In genomic region chr19:48253999-48254398, GRCh38 we compare ENCODE assay signal across 17 cellular contexts. TPM values are rescaled to one million over a fixed set of nuclear protein-coding genes. Genes with fewer than 3 reads are reported as not detected.
DNase-seq lines count a peak whose midpoint lies in the region; ATAC-seq and TF ChIP-seq lines count a peak whose summit lies in the region.
"Had no signal": no experiment of that assay in that cellular context is flagged by ENCODE, and none has a peak within 500 bp of the region (broad histone marks: within the 10 kb centered on the region; RNA-seq: fewer than 3 reads in every experiment).

No MANE protein-coding gene starts in this region.

- H3K4me3 Mint-ChIP-seq in MCF 10A (ENCODE audit: unreplicated experiment) = peak overlapping the region; percentile 97
- no peak overlapping the region for H3K4me3 Mint-ChIP-seq in activated B cell treated with CpG ODN at 0.5 μM for 24 hours
- peak overlapping the region; percentile 58 for H3K4me3 Mint-ChIP-seq in glutamatergic neuron (ENCODE audit: unreplicated experiment)
- H3K4me3 Mint-ChIP-seq in stimulated activated naive CD8-positive, alpha-beta T cell treated with anti-CD3 and anti-CD28 coated beads, Interleukin-15, amount 100 ng/mL, for 72 hours = peak overlapping the region; percentile 65 to 83

- H3K36me3 Mint-ChIP-seq in MCF 10A (ENCODE audit: insufficient read depth, unreplicated experiment) (peaks cover 5% of the 10 kb centered on the region), activated B cell treated with CpG ODN at 0.5 μM for 24 hours (ENCODE audit: low read depth) (peaks cover 22% of the 10 kb centered on the region), glutamatergic neuron (ENCODE audit: unreplicated experiment) (no peaks in the 10 kb centered on the region)

- no peaks in the 10 kb centered on the region for H3K4me1 ChIP-seq in breast epithelium

- DNase-seq in MCF 10A (ENCODE audit: unreplicated experiment) (no peak), breast epithelium (ENCODE audit: low spot score in 2 of 2) (no peak), activated B cell treated with CpG ODN at 0.5 μM for 24 hours (no peak), glutamatergic neuron (no peak), 8988T (no peak), EL (no peak)
- DNase-seq in stimulated activated naive CD8-positive, alpha-beta T cell treated with anti-CD3 and anti-CD28 coated beads, Interleukin-15, amount 100 ng/mL, for 72 hours = no peak
- DNase-seq: BE2C; dermis blood vessel endothelial cell; GF-D8; midbrain; NCI-H2171 treated with DMSO at 0.1 percent for 48 hours; NK-92 treated with Interleukin-12 subunit alpha and Interleukin-12 subunit beta, amount 100 ng/mL, for 24 hours; retina; stimulated activated CD4-positive, alpha-beta T cell treated with anti-CD3 and anti-CD28 coated beads, Interleukin-4, amount 100 ng/mL, for 24 hours; stimulated activated naive CD4-positive, alpha-beta T cell treated with Interleukin-2 at 50 U/mL for 16 hours had no signal

- no peaks in the 10 kb centered on the region for H3K9me3 Mint-ChIP-seq in MCF 10A (ENCODE audit: unreplicated experiment)
- H3K9me3 Mint-ChIP-seq in activated B cell treated with CpG ODN at 0.5 μM for 24 hours = no peaks in the 10 kb centered on the region
- H3K9me3 Mint-ChIP-seq in glutamatergic neuron (ENCODE audit: unreplicated experiment) = no peaks in the 10 kb centered on the region
- no peaks in the 10 kb centered on the region for H3K9me3 Mint-ChIP-seq in stimulated activated naive CD8-positive, alpha-beta T cell treated with anti-CD3 and anti-CD28 coated beads, Interleukin-15, amount 100 ng/mL, for 72 hours

- BruUV-seq in MCF 10A (replicated peaks; lab: Mats Ljungman, UMichigan) = no TSS peak

- H3K27me3 ChIP-seq in breast epithelium = no peaks in the 10 kb centered on the region
- H3K27me3 ChIP-seq: BE2C had no signal

- POLR2A ChIA-PET in MCF 10A (lab: Yijun Ruan, JAX) = no interaction called here
- POLR2A ChIA-PET in activated B cell treated with CpG ODN at 0.5 μM for 24 hours (lab: Charles Lee) = interaction anchor here (1.5 to 2.7 kb wide), 2 partner anchors 20 to 51 kb away, joined by 3 to 28 read pairs; no protein-coding TSS in a partner anchor

- H3K27me3 Mint-ChIP-seq in MCF 10A (ENCODE audit: insufficient read depth, unreplicated experiment) = no peaks in the 10 kb centered on the region
- no peaks in the 10 kb centered on the region for H3K27me3 Mint-ChIP-seq in activated B cell treated with CpG ODN at 0.5 μM for 24 hours
- peaks cover 5% of the 10 kb centered on the region for H3K27me3 Mint-ChIP-seq in glutamatergic neuron (ENCODE audit: unreplicated experiment)
- no peaks in the 10 kb centered on the region for H3K27me3 Mint-ChIP-seq in stimulated activated naive CD8-positive, alpha-beta T cell treated with anti-CD3 and anti-CD28 coated beads, Interleukin-15, amount 100 ng/mL, for 72 hours

- ATAC-seq in activated B cell treated with CpG ODN at 0.5 μM for 24 hours (ENCODE audit: low read depth) (no peak), HG03469 (IDR thresholded peaks at IDR 0.05; ENCODE audit: unreplicated experiment) (no peak)
- no peak for ATAC-seq in stimulated activated naive CD8-positive, alpha-beta T cell treated with anti-CD3 and anti-CD28 coated beads, Interleukin-15, amount 100 ng/mL, for 72 hours

- H3K9me3 ChIP-seq in breast epithelium = no peaks in the 10 kb centered on the region
- H3K9me3 ChIP-seq: BE2C had no signal

- TF ChIP-seq POLR2A in breast epithelium (IDR thresholded peaks at IDR 0.05) = no peak

- H3K4me3 ChIP-seq in breast epithelium = peak overlapping the region in 1 of 3 donors; percentile 75

- intact Hi-C loops in MCF 10A (cut with micrococcal nuclease) (no loop called here), breast epithelium (cut with DNase I; ENCODE audit: low total_unique reads) (no loop called here), activated B cell treated with CpG ODN at 0.5 μM for 24 hours (cut with micrococcal nuclease) (no loop called here)

- H3K36me3 ChIP-seq in breast epithelium = no peaks in the 10 kb centered on the region

- H3K4me1 Mint-ChIP-seq in MCF 10A (ENCODE audit: insufficient read depth, unreplicated experiment) (peaks cover 9% of the 10 kb centered on the region), activated B cell treated with CpG ODN at 0.5 μM for 24 hours (peaks cover 68% of the 10 kb centered on the region), glutamatergic neuron (ENCODE audit: low read depth, unreplicated experiment) (peaks cover 2% of the 10 kb centered on the region)
- peaks cover 80% of the 10 kb centered on the region for H3K4me1 Mint-ChIP-seq in stimulated activated naive CD8-positive, alpha-beta T cell treated with anti-CD3 and anti-CD28 coated beads, Interleukin-15, amount 100 ng/mL, for 72 hours

- H3K27ac Mint-ChIP-seq in MCF 10A (ENCODE audit: low read depth, unreplicated experiment) (no peak overlapping the region), activated B cell treated with CpG ODN at 0.5 μM for 24 hours (peak overlapping the region; percentile 100), glutamatergic neuron (ENCODE audit: unreplicated experiment) (no peak overlapping the region)
- H3K27ac Mint-ChIP-seq in stimulated activated naive CD8-positive, alpha-beta T cell treated with anti-CD3 and anti-CD28 coated beads, Interleukin-15, amount 100 ng/mL, for 72 hours = peak overlapping the region in 1 of 2 donors; percentile 92

- CTCF ChIA-PET in MCF 10A (lab: Yijun Ruan, JAX) (interaction anchor here (1.1 kb wide), 1 partner anchor 290 kb away, joined by 4 read pairs; no protein-coding TSS in a partner anchor), activated B cell treated with CpG ODN at 0.5 μM for 24 hours (lab: Charles Lee) (no interaction called here)

- H3K27ac ChIP-seq in breast epithelium = no peak overlapping the region

- TF ChIP-seq CTCF in MCF 10A (IDR thresholded peaks at IDR 0.05; ENCODE audit: unreplicated experiment) (no peak), breast epithelium (IDR thresholded peaks at IDR 0.05) (no peak), activated B cell treated with CpG ODN at 0.5 μM for 24 hours (IDR thresholded peaks at IDR 0.05) (no peak), glutamatergic neuron (IDR thresholded peaks at IDR 0.05; ENCODE audit: partially characterized antibody, unreplicated experiment) (no peak)

RNA-seq across cellular contexts. Expression of gene CARD8, which starts 1.7 kb away (rescaled TPM):
- total RNA-seq in MCF 10A (2022) (16.0 and 24.0 TPM in 2 replicates), breast epithelium (10 to 100 TPM; 35.0 to 39.0 (median 35.8) TPM), activated B cell treated with CpG ODN at 0.5 μM for 24 hours (103 and 109 TPM in 2 replicates), glutamatergic neuron (ENCODE audit: unreplicated experiment) (41.9 TPM)

RNA-seq across cellular contexts. Expression of gene ZNF114, which starts 15.9 kb away (rescaled TPM):
- total RNA-seq in MCF 10A (2022) (not detected in 2 replicates), breast epithelium (1 to 10 TPM in 1 of 3 donors, under 1 TPM in 1, not detected in 1; 0.32 to 1.3 TPM), activated B cell treated with CpG ODN at 0.5 μM for 24 hours (1.5 and 1.6 TPM in 2 replicates), glutamatergic neuron (ENCODE audit: unreplicated experiment) (3.7 TPM)
